17 cellular contexts compared by ENCODE assay signal in genomic region chr2:169818241-169818640, GRCh38. TPM values are rescaled to one million over a fixed set of nuclear protein-coding genes. Genes with fewer than 3 reads are reported as not detected.
DNase-seq lines count a peak whose midpoint lies in the region; ATAC-seq and TF ChIP-seq lines count a peak whose summit lies in the region.
"Had no signal": no experiment of that assay in that cellular context is flagged by ENCODE, and none has a peak within 500 bp of the region (broad histone marks: within the 10 kb centered on the region; RNA-seq: fewer than 3 reads in every experiment).

No MANE protein-coding gene starts in this region.

- H3K4me1 Mint-ChIP-seq in MCF 10A (ENCODE audit: insufficient read depth, unreplicated experiment): peaks cover 27% of the 10 kb centered on the region
- H3K4me1 Mint-ChIP-seq in effector memory CD8-positive, alpha-beta T cell (ENCODE audit: low read depth in 2 of 2): peaks cover 15 to 37% of the 10 kb centered on the region in 2 donors

- H3K27me3 Mint-ChIP-seq in MCF 10A (ENCODE audit: insufficient read depth, unreplicated experiment): no peaks in the 10 kb centered on the region
- H3K27me3 Mint-ChIP-seq in effector memory CD8-positive, alpha-beta T cell: no peaks in the 10 kb centered on the region
- H3K27me3 Mint-ChIP-seq: B cell; CD4-positive, alpha-beta memory T cell had no signal

- H3K27ac ChIP-seq in breast epithelium (no peak overlapping the region), RWPE2 (ENCODE audit: poor library complexity, severe bottlenecking) (peak overlapping the region; percentile 82), gastrocnemius medialis (peak overlapping the region in 3 of 4 donors; percentile 0 to 14 (median 8))
- H3K27ac ChIP-seq: HL-60 had no signal

- CTCF ChIA-PET in MCF 10A (lab: Yijun Ruan, JAX): interaction anchor here (1.0 to 1.5 kb wide), 4 partner anchors 10 to 367 kb away, joined by 3 to 4 read pairs (median 3); no protein-coding TSS in a partner anchor

- POLR2A ChIA-PET in MCF 10A (lab: Yijun Ruan, JAX): interaction anchor here (0.6 to 2.5 kb wide), 5 partner anchors 9 to 218 kb away, joined by 3 to 29 read pairs (median 5); partner anchors contain the start of genes SSB and UBR3

- no peaks in the 10 kb centered on the region for H3K9me3 Mint-ChIP-seq in MCF 10A (ENCODE audit: unreplicated experiment)
- H3K9me3 Mint-ChIP-seq in effector memory CD8-positive, alpha-beta T cell: no peaks in the 10 kb centered on the region

- ATAC-seq in RWPE2 (ENCODE audit: low read depth): no peak
- peak; percentile 53 for ATAC-seq in esophagus mucosa
- peak in 1 of 2 donors; percentile 30 for ATAC-seq in gastrocnemius medialis
- ATAC-seq in Right ventricle myocardium inferior: no peak
- no peak for ATAC-seq in effector memory CD8-positive, alpha-beta T cell (replicated peaks)
- ATAC-seq: Panc1 had no signal

- H3K4me1 ChIP-seq in breast epithelium: peaks cover 0 to 6% of the 10 kb centered on the region in 2 donors
- peaks cover 49% of the 10 kb centered on the region for H3K4me1 ChIP-seq in RWPE2 (ENCODE audit: insufficient read depth, poor library complexity, severe bottlenecking)
- peaks cover 21 to 24% of the 10 kb centered on the region in 2 donors for H3K4me1 ChIP-seq in gastrocnemius medialis

- in situ Hi-C loops in gastrocnemius medialis (cut with MboI; ENCODE audit: low sequenced_read_pairs in 4 of 4): no loop called here

- H3K4me3 Mint-ChIP-seq in MCF 10A (ENCODE audit: unreplicated experiment): no peak overlapping the region
- no peak overlapping the region for H3K4me3 Mint-ChIP-seq in effector memory CD8-positive, alpha-beta T cell
- H3K4me3 Mint-ChIP-seq: B cell; CD4-positive, alpha-beta memory T cell had no signal

- peaks cover 79% of the 10 kb centered on the region for H3K36me3 Mint-ChIP-seq in MCF 10A (ENCODE audit: insufficient read depth, unreplicated experiment)
- peaks cover 58% of the 10 kb centered on the region for H3K36me3 Mint-ChIP-seq in effector memory CD8-positive, alpha-beta T cell (ENCODE audit: insufficient read depth)

- H3K27ac Mint-ChIP-seq in MCF 10A (ENCODE audit: low read depth, unreplicated experiment): peak overlapping the region; percentile 40
- H3K27ac Mint-ChIP-seq in effector memory CD8-positive, alpha-beta T cell: peak overlapping the region in 1 of 2 donors; percentile 63

- TF ChIP-seq CTCF in MCF 10A (IDR thresholded peaks at IDR 0.05; ENCODE audit: unreplicated experiment): no peak
- no peak for TF ChIP-seq CTCF in breast epithelium (IDR thresholded peaks at IDR 0.05)
- no peak for TF ChIP-seq CTCF in RWPE2 (IDR thresholded peaks at IDR 0.05; ENCODE audit: poor library complexity, severe bottlenecking)
- TF ChIP-seq CTCF in gastrocnemius medialis (IDR thresholded peaks at IDR 0.05 in 4 of 5, conservative IDR thresholded peaks at IDR 0.05 in 1 of 5): no peak

- H3K4me3 ChIP-seq in breast epithelium: no peak overlapping the region
- no peak overlapping the region for H3K4me3 ChIP-seq in RWPE2 (ENCODE audit: severe bottlenecking)
- no peak overlapping the region for H3K4me3 ChIP-seq in gastrocnemius medialis

- intact Hi-C loops in MCF 10A (cut with micrococcal nuclease): no loop called here
- intact Hi-C loops in breast epithelium (cut with DNase I; ENCODE audit: low total_unique reads): no loop called here
- intact Hi-C loops in gastrocnemius medialis (cut with DNase I; ENCODE audit: low total_unique reads): no loop called here
- intact Hi-C loops in Right ventricle myocardium inferior (cut with DNase I): no loop called here

- BruUV-seq in MCF 10A (replicated peaks; lab: Mats Ljungman, UMichigan): no TSS peak

- H3K9me3 ChIP-seq in breast epithelium (no peaks in the 10 kb centered on the region), RWPE2 (ENCODE audit: severe bottlenecking) (peaks cover 2% of the 10 kb centered on the region), gastrocnemius medialis (no peaks in the 10 kb centered on the region)

- H3K27me3 ChIP-seq in breast epithelium: no peaks in the 10 kb centered on the region
- no peaks in the 10 kb centered on the region for H3K27me3 ChIP-seq in RWPE2 (ENCODE audit: insufficient read depth, poor library complexity, severe bottlenecking)
- H3K27me3 ChIP-seq in gastrocnemius medialis: no peaks in the 10 kb centered on the region

- peaks cover 3% of the 10 kb centered on the region for H3K36me3 ChIP-seq in breast epithelium
- H3K36me3 ChIP-seq in RWPE2 (ENCODE audit: low read depth): peaks cover 91% of the 10 kb centered on the region
- peaks cover 0 to 48% of the 10 kb centered on the region in 2 donors for H3K36me3 ChIP-seq in gastrocnemius medialis

- DNase-seq in MCF 10A (ENCODE audit: unreplicated experiment) (no peak), breast epithelium (ENCODE audit: low spot score in 2 of 2) (no peak), RWPE2 (ENCODE audit: low spot score) (no peak), gastrocnemius medialis (no peak), AG20443 (ENCODE audit: low spot score) (no peak), Right ventricle myocardium inferior (ENCODE audit: missing footprints) (no peak)
- no peak for DNase-seq in effector memory CD8-positive, alpha-beta T cell
- DNase-seq: CD4-positive, alpha-beta memory T cell; GOT3; KG1; MM.1S; NCI-H524; SW 1271 had no signal

- TF ChIP-seq POLR2A in breast epithelium (IDR thresholded peaks at IDR 0.05) (no peak), gastrocnemius medialis (IDR thresholded peaks at IDR 0.05) (no peak)

RNA-seq across cellular contexts. Expression of gene METTL5, which starts 6.5 kb away (rescaled TPM):
- total RNA-seq in MCF 10A (2022): 68.0 and 109 TPM in 2 replicates
- total RNA-seq in breast epithelium: 10 to 100 TPM; 43.6 to 75.2 (median 52.7) TPM
- total RNA-seq in esophagus mucosa: 41.2 TPM
- total RNA-seq in gastrocnemius medialis: 10 to 100 TPM; 24.8 to 63.7 (median 40.9) TPM
- total RNA-seq in Right ventricle myocardium inferior: 69.8 TPM

RNA-seq across cellular contexts. Expression of gene UBR3, which starts 9.0 kb away (rescaled TPM):
- total RNA-seq in MCF 10A (2022) (28.7 and 30.0 TPM in 2 replicates), breast epithelium (100 to 1,000 TPM in 2 of 3 donors, 10 to 100 TPM in 1; 75.7 to 110 (median 108) TPM), esophagus mucosa (23.8 TPM), gastrocnemius medialis (100 to 1,000 TPM; 178 to 247 (median 187) TPM), Right ventricle myocardium inferior (109 TPM)

RNA-seq across cellular contexts. Expression of gene SSB, which starts 19.6 kb away (rescaled TPM):
- total RNA-seq in MCF 10A (2022): 98.0 and 113 TPM in 2 replicates
- 100 to 1,000 TPM in 2 of 3 donors, 10 to 100 TPM in 1; 79.0 to 124 (median 109) TPM for total RNA-seq in breast epithelium
- total RNA-seq in esophagus mucosa: 40.1 TPM
- total RNA-seq in gastrocnemius medialis: 10 to 100 TPM; 35.5 to 36.7 (median 36.1) TPM
- total RNA-seq in Right ventricle myocardium inferior: 52.7 TPM

Comparison
In these comparisons a context has a peak if more than half of its experiments do, and no peak if none do; other contexts are left out.
1. H3K27ac ChIP-seq: peak in RWPE2 (single experiment) and gastrocnemius medialis (3 of 4); none in breast epithelium (0 of 2).